Comparison of ENCODE assay signal across 8 cellular contexts in the genomic region with DNA sequence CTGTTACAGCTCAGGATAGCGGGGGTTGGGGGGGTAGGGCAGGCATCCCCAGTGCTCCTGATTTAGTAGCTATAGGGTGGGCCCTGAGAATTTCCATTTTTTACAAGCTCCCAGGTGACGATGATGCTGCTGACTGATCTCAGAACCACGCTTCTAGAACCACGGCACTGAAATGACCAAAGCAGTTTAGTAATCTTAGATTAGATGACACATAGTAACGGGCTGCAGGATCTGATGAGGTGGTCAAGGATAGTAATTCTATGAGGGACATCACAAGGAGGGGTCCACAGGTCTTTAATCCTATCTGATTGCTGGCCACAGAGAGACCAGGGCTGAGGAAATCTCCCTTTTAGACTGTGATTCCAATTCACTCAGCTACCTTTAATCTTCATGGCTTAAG.
"Had no signal": no experiment of that assay in that cellular context is flagged by ENCODE, and none has a peak within 500 bp of the region (broad histone marks: within the 10 kb centered on the region; RNA-seq: fewer than 3 reads in every experiment).

No MANE protein-coding gene starts in this region.

- DNase-seq: GDM1, GF-D8 had no signal

- ATAC-seq: GM12878 had no signal

- FAIRE-seq: G401.6, GM12878, GM12891, GM12892, GM18507, GM19239 had no signal

- H3K4me3 ChIP-seq: GM12878 had no signal
